ENCODE assay signal across 1 cellular context in the genomic region with DNA sequence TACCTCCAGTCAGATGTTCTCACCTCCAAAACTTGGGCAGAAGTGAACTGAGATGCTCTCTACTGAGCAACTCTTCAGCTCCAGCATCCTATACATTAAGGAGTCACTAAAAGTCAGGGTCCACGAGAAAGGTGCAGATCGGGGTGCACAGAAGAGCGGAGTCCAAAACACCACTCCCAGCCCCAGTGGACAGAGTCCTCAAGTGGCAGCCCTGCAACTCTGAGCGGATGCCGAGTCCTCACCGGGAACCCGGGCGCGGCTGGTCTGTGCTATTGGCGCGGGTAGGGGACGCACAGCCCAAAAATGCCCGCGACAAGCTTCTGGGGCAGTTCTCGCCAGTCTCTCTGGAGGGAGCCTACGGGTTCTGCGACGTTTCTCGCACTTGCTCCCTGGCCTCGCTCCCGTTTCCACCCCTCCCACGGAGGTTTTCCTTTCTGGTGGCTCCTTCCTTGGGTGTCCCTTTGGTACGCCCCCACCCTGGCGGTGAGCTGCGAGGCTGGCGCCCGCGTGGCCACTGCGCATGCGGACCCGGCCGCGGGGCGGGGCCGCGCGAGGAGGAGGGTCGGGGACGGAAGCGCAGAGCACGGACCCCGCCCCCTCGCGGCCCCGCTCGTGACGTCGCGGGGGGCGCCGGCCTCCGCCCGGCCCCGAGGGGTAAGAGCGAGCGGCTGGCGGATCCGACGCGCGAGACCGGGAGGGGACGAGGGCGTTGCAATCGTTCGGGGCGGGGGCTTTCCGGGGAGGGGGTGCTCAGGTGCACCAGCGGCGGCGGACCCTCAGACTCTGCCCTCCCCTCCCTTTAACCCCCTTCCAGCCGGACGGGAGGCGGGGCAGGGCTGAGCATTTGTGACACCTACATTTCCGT.
A peak's percentile ranks its signal among the peaks of the same experiment; 100 is the strongest.
TF ChIP-seq lines count a peak whose summit lies in the region.

A gene with protein sequence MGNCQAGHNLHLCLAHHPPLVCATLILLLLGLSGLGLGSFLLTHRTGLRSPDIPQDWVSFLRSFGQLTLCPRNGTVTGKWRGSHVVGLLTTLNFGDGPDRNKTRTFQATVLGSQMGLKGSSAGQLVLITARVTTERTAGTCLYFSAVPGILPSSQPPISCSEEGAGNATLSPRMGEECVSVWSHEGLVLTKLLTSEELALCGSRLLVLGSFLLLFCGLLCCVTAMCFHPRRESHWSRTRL (plus strand): TSS at position 601 of the 865 bp plus-strand sequence. CDS start 1,065 bp downstream, outside the sequence.

TF ChIP-seq in HEK293, 187 proteins besides CTCF, POLR2A, EP300 and RAD21 (continued from another document and continues in another):
- TF ChIP-seq, protein P1, sequence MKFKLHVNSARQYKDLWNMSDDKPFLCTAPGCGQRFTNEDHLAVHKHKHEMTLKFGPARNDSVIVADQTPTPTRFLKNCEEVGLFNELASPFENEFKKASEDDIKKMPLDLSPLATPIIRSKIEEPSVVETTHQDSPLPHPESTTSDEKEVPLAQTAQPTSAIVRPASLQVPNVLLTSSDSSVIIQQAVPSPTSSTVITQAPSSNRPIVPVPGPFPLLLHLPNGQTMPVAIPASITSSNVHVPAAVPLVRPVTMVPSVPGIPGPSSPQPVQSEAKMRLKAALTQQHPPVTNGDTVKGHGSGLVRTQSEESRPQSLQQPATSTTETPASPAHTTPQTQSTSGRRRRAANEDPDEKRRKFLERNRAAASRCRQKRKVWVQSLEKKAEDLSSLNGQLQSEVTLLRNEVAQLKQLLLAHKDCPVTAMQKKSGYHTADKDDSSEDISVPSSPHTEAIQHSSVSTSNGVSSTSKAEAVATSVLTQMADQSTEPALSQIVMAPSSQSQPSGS (tag by site-specific recombination; IDR thresholded peaks at IDR 0.05; ENCODE audit: low read depth), result no peak
- TF ChIP-seq ZFP69B (tag by site-specific recombination; IDR thresholded peaks at IDR 0.05) (peak; percentile 7; the same call in 1 of the 2 replicates), ZNF48 (tag by site-specific recombination; IDR thresholded peaks at IDR 0.05) (no peak), ZNF544 (tag by site-specific recombination; IDR thresholded peaks at IDR 0.05) (no peak), ZNF175 (tag by site-specific recombination; IDR thresholded peaks at IDR 0.05) (no peak), GLIS2 (tag by site-specific recombination; IDR thresholded peaks at IDR 0.05) (peak; percentile 84), ZBTB10 (tag by site-specific recombination; IDR thresholded peaks at IDR 0.05) (no peak), ZNF510 (tag by site-specific recombination; IDR thresholded peaks at IDR 0.05; ENCODE audit: insufficient replicate concordance) (no peak), ZNF791 (tag by site-specific recombination; IDR thresholded peaks at IDR 0.05) (no peak), ZNF354C (tag by site-specific recombination; IDR thresholded peaks at IDR 0.05; ENCODE audit: borderline replicate concordance, low read depth) (no peak), ZXDB (tag by site-specific recombination; IDR thresholded peaks at IDR 0.05) (peak; percentile 37), OVOL3 (tag by site-specific recombination; IDR thresholded peaks at IDR 0.05) (0 out of 2 replicates have a peak, but pooled peaks have one; percentile 38), ZSCAN16 (tag by site-specific recombination; IDR thresholded peaks at IDR 0.05) (no peak), ZNF274 (IDR thresholded peaks at IDR 0.05; ENCODE audit: low read length) (no peak), ZNF274 (tag by site-specific recombination; IDR thresholded peaks at IDR 0.05; ENCODE audit: borderline replicate concordance) (no peak), ZBTB49 (tag by site-specific recombination; IDR thresholded peaks at IDR 0.05; ENCODE audit: low read depth) (no peak), ZEB2 (tag by site-specific recombination; IDR thresholded peaks at IDR 0.05) (peak; percentile 85), YY2 (tag by site-specific recombination; IDR thresholded peaks at IDR 0.05) (no peak), ZNF529 (tag by site-specific recombination; IDR thresholded peaks at IDR 0.05; ENCODE audit: insufficient replicate concordance) (no peak), ZNF561 (tag by site-specific recombination; IDR thresholded peaks at IDR 0.05; ENCODE audit: borderline replicate concordance) (peak; percentile 89), FEZF1 (tag by site-specific recombination; IDR thresholded peaks at IDR 0.05) (no peak), SETDB1 (IDR thresholded peaks at IDR 0.05; ENCODE audit: insufficient read length, low read length) (peak; percentile 14), YY1 (tag by site-specific recombination; IDR thresholded peaks at IDR 0.05) (no peak), ZSCAN30 (tag by site-specific recombination; IDR thresholded peaks at IDR 0.05) (peak; percentile 51), ZNF24 (tag by site-specific recombination; IDR thresholded peaks at IDR 0.05) (peak; percentile 67), ZSCAN23 (tag by site-specific recombination; IDR thresholded peaks at IDR 0.05) (0 out of 2 replicates have a peak, but pooled peaks have one; percentile 41), ZNF391 (tag by site-specific recombination; IDR thresholded peaks at IDR 0.05; ENCODE audit: borderline replicate concordance, low read depth) (no peak), ZNF366 (tag by site-specific recombination; conservative IDR thresholded peaks at IDR 0.05) (no peak), ZNF521 (tag by site-specific recombination; IDR thresholded peaks at IDR 0.05) (no peak), ZNF514 (tag by site-specific recombination; IDR thresholded peaks at IDR 0.05) (no peak)
- TF ChIP-seq, protein P2, sequence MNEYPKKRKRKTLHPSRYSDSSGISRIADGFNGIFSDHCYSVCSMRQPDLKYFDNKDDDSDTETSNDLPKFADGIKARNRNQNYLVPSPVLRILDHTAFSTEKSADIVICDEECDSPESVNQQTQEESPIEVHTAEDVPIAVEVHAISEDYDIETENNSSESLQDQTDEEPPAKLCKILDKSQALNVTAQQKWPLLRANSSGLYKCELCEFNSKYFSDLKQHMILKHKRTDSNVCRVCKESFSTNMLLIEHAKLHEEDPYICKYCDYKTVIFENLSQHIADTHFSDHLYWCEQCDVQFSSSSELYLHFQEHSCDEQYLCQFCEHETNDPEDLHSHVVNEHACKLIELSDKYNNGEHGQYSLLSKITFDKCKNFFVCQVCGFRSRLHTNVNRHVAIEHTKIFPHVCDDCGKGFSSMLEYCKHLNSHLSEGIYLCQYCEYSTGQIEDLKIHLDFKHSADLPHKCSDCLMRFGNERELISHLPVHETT (tag by site-specific recombination; IDR thresholded peaks at IDR 0.05), result peak; percentile 44; the same call in 1 of the 2 replicates
- TF ChIP-seq, protein P3, sequence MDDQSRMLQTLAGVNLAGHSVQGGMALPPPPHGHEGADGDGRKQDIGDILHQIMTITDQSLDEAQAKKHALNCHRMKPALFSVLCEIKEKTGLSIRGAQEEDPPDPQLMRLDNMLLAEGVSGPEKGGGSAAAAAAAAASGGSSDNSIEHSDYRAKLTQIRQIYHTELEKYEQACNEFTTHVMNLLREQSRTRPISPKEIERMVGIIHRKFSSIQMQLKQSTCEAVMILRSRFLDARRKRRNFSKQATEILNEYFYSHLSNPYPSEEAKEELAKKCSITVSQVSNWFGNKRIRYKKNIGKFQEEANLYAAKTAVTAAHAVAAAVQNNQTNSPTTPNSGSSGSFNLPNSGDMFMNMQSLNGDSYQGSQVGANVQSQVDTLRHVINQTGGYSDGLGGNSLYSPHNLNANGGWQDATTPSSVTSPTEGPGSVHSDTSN (CRISPR knock-in tag; IDR thresholded peaks at IDR 0.05), result no peak
- TF ChIP-seq, protein P4, sequence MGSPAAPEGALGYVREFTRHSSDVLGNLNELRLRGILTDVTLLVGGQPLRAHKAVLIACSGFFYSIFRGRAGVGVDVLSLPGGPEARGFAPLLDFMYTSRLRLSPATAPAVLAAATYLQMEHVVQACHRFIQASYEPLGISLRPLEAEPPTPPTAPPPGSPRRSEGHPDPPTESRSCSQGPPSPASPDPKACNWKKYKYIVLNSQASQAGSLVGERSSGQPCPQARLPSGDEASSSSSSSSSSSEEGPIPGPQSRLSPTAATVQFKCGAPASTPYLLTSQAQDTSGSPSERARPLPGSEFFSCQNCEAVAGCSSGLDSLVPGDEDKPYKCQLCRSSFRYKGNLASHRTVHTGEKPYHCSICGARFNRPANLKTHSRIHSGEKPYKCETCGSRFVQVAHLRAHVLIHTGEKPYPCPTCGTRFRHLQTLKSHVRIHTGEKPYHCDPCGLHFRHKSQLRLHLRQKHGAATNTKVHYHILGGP (tag by site-specific recombination; IDR thresholded peaks at IDR 0.05), result no peak
- TF ChIP-seq, protein P5, sequence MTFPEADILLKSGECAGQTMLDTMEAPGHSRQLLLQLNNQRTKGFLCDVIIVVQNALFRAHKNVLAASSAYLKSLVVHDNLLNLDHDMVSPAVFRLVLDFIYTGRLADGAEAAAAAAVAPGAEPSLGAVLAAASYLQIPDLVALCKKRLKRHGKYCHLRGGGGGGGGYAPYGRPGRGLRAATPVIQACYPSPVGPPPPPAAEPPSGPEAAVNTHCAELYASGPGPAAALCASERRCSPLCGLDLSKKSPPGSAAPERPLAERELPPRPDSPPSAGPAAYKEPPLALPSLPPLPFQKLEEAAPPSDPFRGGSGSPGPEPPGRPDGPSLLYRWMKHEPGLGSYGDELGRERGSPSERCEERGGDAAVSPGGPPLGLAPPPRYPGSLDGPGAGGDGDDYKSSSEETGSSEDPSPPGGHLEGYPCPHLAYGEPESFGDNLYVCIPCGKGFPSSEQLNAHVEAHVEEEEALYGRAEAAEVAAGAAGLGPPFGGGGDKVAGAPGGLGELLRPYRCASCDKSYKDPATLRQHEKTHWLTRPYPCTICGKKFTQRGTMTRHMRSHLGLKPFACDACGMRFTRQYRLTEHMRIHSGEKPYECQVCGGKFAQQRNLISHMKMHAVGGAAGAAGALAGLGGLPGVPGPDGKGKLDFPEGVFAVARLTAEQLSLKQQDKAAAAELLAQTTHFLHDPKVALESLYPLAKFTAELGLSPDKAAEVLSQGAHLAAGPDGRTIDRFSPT (tag by site-specific recombination; IDR thresholded peaks at IDR 0.05), result no peak
- TF ChIP-seq, protein P6, sequence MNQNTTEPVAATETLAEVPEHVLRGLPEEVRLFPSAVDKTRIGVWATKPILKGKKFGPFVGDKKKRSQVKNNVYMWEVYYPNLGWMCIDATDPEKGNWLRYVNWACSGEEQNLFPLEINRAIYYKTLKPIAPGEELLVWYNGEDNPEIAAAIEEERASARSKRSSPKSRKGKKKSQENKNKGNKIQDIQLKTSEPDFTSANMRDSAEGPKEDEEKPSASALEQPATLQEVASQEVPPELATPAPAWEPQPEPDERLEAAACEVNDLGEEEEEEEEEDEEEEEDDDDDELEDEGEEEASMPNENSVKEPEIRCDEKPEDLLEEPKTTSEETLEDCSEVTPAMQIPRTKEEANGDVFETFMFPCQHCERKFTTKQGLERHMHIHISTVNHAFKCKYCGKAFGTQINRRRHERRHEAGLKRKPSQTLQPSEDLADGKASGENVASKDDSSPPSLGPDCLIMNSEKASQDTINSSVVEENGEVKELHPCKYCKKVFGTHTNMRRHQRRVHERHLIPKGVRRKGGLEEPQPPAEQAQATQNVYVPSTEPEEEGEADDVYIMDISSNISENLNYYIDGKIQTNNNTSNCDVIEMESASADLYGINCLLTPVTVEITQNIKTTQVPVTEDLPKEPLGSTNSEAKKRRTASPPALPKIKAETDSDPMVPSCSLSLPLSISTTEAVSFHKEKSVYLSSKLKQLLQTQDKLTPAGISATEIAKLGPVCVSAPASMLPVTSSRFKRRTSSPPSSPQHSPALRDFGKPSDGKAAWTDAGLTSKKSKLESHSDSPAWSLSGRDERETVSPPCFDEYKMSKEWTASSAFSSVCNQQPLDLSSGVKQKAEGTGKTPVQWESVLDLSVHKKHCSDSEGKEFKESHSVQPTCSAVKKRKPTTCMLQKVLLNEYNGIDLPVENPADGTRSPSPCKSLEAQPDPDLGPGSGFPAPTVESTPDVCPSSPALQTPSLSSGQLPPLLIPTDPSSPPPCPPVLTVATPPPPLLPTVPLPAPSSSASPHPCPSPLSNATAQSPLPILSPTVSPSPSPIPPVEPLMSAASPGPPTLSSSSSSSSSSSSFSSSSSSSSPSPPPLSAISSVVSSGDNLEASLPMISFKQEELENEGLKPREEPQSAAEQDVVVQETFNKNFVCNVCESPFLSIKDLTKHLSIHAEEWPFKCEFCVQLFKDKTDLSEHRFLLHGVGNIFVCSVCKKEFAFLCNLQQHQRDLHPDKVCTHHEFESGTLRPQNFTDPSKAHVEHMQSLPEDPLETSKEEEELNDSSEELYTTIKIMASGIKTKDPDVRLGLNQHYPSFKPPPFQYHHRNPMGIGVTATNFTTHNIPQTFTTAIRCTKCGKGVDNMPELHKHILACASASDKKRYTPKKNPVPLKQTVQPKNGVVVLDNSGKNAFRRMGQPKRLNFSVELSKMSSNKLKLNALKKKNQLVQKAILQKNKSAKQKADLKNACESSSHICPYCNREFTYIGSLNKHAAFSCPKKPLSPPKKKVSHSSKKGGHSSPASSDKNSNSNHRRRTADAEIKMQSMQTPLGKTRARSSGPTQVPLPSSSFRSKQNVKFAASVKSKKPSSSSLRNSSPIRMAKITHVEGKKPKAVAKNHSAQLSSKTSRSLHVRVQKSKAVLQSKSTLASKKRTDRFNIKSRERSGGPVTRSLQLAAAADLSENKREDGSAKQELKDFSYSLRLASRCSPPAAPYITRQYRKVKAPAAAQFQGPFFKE (tag by site-specific recombination; IDR thresholded peaks at IDR 0.05; ENCODE audit: borderline replicate concordance), result no peak
